In the genomic region with DNA sequence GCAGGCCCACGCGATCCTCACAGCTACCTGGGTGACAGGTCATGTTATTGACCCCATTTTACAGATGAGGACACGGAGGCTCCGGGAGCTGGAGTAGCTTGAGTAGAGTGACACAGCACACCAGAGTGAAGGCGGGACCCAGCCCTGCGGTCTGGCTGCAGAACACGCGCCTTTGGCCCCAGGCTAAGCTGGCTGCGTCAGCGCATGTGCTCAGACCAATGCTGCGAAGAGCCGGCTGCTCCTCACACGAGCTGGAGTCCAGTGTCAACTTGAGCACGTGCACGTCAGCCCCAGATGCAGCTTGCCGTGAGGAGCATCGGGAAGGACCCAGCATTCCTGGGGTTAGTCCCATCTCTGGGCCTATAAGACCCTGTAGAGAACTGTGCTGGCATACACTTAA, we compare ENCODE assay signal across 12 cellular contexts. TPM values are rescaled to one million over a fixed set of nuclear protein-coding genes. Genes with fewer than 3 reads are reported as not detected.
DNase-seq lines count a peak whose midpoint lies in the region; ATAC-seq and TF ChIP-seq lines count a peak whose summit lies in the region.
"Had no signal": no experiment of that assay in that cellular context is flagged by ENCODE, and none has a peak within 500 bp of the region (broad histone marks: within the 10 kb centered on the region; RNA-seq: fewer than 3 reads in every experiment).

No MANE protein-coding gene starts in this region.

- no peak for TF ChIP-seq POLR2A in transverse colon (IDR thresholded peaks at IDR 0.05)

- peak; percentile 78 for DNase-seq in ELR (ENCODE audit: low read depth)
- peak in 1 of 2 experiments; percentile 98 for DNase-seq in SJCRH30
- DNase-seq in hepatocyte (ENCODE audit: low spot score): no peak
- peak; percentile 58 for DNase-seq in transverse colon
- DNase-seq in CD1c-positive myeloid dendritic cell (ENCODE audit: extremely low spot score): no peak
- no peak for DNase-seq in DMS79 (lab: John Stamatoyannopoulos, UW)
- DNase-seq: activated CD4-positive, alpha-beta T cell treated with anti-CD3 and anti-CD28 coated beads for 36 hours; effector CD8-positive, alpha-beta T cell; NK-92 treated with Interleukin-12 subunit alpha and Interleukin-12 subunit beta, amount 100 ng/mL, for 24 hours; stimulated activated CD4-positive, alpha-beta T cell treated with anti-CD3 and anti-CD28 coated beads, Interleukin-4, amount 100 ng/mL, for 1 hour; stimulated activated naive CD4-positive, alpha-beta T cell treated with Interleukin-2 at 50 U/mL for 16 hours had no signal

- H3K4me1 ChIP-seq in SJCRH30 (peaks cover 57% of the 10 kb centered on the region), hepatocyte (ENCODE audit: insufficient read depth) (peaks cover 80% of the 10 kb centered on the region), transverse colon (peaks cover 4 to 68% (median 25%) of the 10 kb centered on the region in 4 donors)

- intact Hi-C loops in transverse colon (cut with DNase I; ENCODE audit: low total_unique reads): no loop called here

- in situ Hi-C loops in transverse colon (cut with MboI; ENCODE audit: low pct_ligation_motif_present in 1 of 4, low pct_unique_long_range_greater_than_20kb in 1 of 4, low sequenced_read_pairs in 3 of 4): no loop called here

- no peaks in the 10 kb centered on the region for H3K27me3 ChIP-seq in SJCRH30
- no peaks in the 10 kb centered on the region for H3K27me3 ChIP-seq in hepatocyte
- H3K27me3 ChIP-seq in transverse colon: no peaks in the 10 kb centered on the region

- H3K9me3 ChIP-seq in SJCRH30 (replicated peaks) (no peaks in the 10 kb centered on the region), hepatocyte (ENCODE audit: low read depth) (no peaks in the 10 kb centered on the region), transverse colon (no peaks in the 10 kb centered on the region)

- no peak for TF ChIP-seq CTCF in hepatocyte (IDR thresholded peaks at IDR 0.05; ENCODE audit: poor library complexity)
- TF ChIP-seq CTCF in transverse colon (IDR thresholded peaks at IDR 0.05): no peak

- TF ChIP-seq EP300 in transverse colon (IDR thresholded peaks at IDR 0.05; ENCODE audit: low read depth): no peak

- no peak for ATAC-seq in GM18907 (IDR thresholded peaks at IDR 0.05; ENCODE audit: unreplicated experiment)
- ATAC-seq: activated CD4-positive, alpha-beta T cell treated with anti-CD3 and anti-CD28 coated beads for 36 hours had no signal

- H3K27ac ChIP-seq in SJCRH30 (peak overlapping the region; percentile 96), hepatocyte (peak overlapping the region; percentile 76), transverse colon (peak overlapping the region; percentile 69 to 73 (median 71))

- H3K36me3 ChIP-seq in SJCRH30 (no peaks in the 10 kb centered on the region), hepatocyte (replicated peaks; ENCODE audit: insufficient read depth, low read depth) (no peaks in the 10 kb centered on the region), transverse colon (no peaks in the 10 kb centered on the region)

- H3K4me3 ChIP-seq in SJCRH30: no peak overlapping the region
- H3K4me3 ChIP-seq in hepatocyte: no peak overlapping the region
- no peak overlapping the region for H3K4me3 ChIP-seq in transverse colon

- H4K20me1 ChIP-seq in hepatocyte (ENCODE audit: insufficient read depth, poor library complexity, severe bottlenecking): no peaks in the 10 kb centered on the region

- H3K9me2 ChIP-seq in hepatocyte (replicated peaks; ENCODE audit: insufficient read depth): no peaks in the 10 kb centered on the region

- WGBS in hepatocyte (ENCODE audit: low lambda C conversion rate, missing lambda C conversion rate): 73% methylated on average over 17 of the region's 17 CpGs
- 68% methylated on average over 17 of the region's 17 CpGs; no CpG with 5 or more reads in 1 of the 2 donors for WGBS in transverse colon (ENCODE audit: low coverage in 1 of 2), 2 donors

- peak overlapping the region; percentile 15 for H3K4me2 ChIP-seq in hepatocyte

- H2AFZ ChIP-seq in hepatocyte: no peak overlapping the region

- H3K79me2 ChIP-seq in hepatocyte: no peaks in the 10 kb centered on the region

RNA-seq across cellular contexts. Expression of a gene that starts 49.9 kb away (rescaled TPM):
- 11.0 and 13.7 TPM in 2 replicates for total RNA-seq in SJCRH30 (2014; rRNA removed; shearing (Covaris generic))
- total RNA-seq in hepatocyte (0.96 and 2.1 TPM in 2 replicates), transverse colon (1 to 10 TPM in 3 of 4 donors, under 1 TPM in 1; 0.68 to 6.4 (median 1.7) TPM)
- polyA plus RNA-seq in hepatocyte: 2.2 and 3.0 TPM in 2 replicates
- total RNA-seq: activated CD4-positive, alpha-beta T cell treated with anti-CD3 and anti-CD28 coated beads for 36 hours had no signal

Comparison
In these comparisons a context has a peak if more than half of its experiments do, and no peak if none do; other contexts are left out.
1. DNase-seq: peak in ELR (single experiment) and transverse colon (single experiment); none in hepatocyte (single experiment), CD1c-positive myeloid dendritic cell (single experiment) and DMS79 (single experiment).
2. Peak in every context shown above with its lines, with median percentiles within 50 percentile points of each other: H3K27ac ChIP-seq.